ENCODE assay signal across 8 cellular contexts in the genomic region with DNA sequence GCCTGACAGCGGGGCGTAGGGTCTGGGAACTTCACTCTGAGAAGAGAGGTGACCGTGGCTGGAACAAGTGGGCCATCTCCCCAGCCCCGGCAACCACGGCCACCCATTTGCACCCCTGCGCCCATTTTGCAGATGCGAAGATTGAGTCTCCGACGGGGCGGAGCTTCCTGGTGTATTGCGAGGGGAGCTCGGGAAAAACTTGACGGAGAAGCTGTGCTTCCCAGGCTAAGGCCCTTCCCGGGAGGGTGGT. TPM values are rescaled to one million over a fixed set of nuclear protein-coding genes. Genes with fewer than 3 reads are reported as not detected.
DNase-seq lines count a peak whose midpoint lies in the region; ATAC-seq and TF ChIP-seq lines count a peak whose summit lies in the region.

No MANE protein-coding gene starts in this region.

- 0 to 1% methylated on average over 6 to 14 of the region's 14 CpGs for WGBS in lower leg skin, 2 donors
- WGBS in urinary bladder = 4% methylated on average over 14 of the region's 14 CpGs

- no peak for TF ChIP-seq POLR2A in lower leg skin (IDR thresholded peaks at IDR 0.05)

- H3K4me3 ChIP-seq in lower leg skin (ENCODE audit: low read depth, poor library complexity, severe bottlenecking) = peak overlapping the region; percentile 77
- peak overlapping the region; percentile 67 for H3K4me3 ChIP-seq in urinary bladder (ENCODE audit: low read depth, low read length)

- H3K27me3 Mint-ChIP-seq in activated T-cell treated with anti-CD3 and anti-CD28 coated beads, Interleukin-2, amount 50 U/mL, for 4 hours (ENCODE audit: low read depth) = no peaks in the 10 kb centered on the region
- no peaks in the 10 kb centered on the region for H3K27me3 Mint-ChIP-seq in activated naive CD8-positive, alpha-beta T cell treated with anti-CD3 and anti-CD28 coated beads for 36 hours

- H3K27ac Mint-ChIP-seq in activated naive CD8-positive, alpha-beta T cell treated with anti-CD3 and anti-CD28 coated beads for 36 hours = peak overlapping the region; percentile 99

- DNase-seq in activated T-cell treated with anti-CD3 and anti-CD28 coated beads, Interleukin-2, amount 50 U/mL, for 4 hours = no peak
- DNase-seq in activated T-cell treated with anti-CD3 and anti-CD28 coated beads, Interleukin-2, amount 50 U/mL, for 1 hour = no peak
- no peak for DNase-seq in activated naive CD8-positive, alpha-beta T cell treated with anti-CD3 and anti-CD28 coated beads for 36 hours
- DNase-seq in lower leg skin (ENCODE audit: low spot score in 2 of 2) = no peak
- DNase-seq in GM19240 (ENCODE audit: insufficient read length, low spot score) = no peak
- DNase-seq in HT-29 (ENCODE audit: low spot score) = no peak

- intact Hi-C loops in lower leg skin (cut with DNase I; ENCODE audit: low total_unique reads) = no loop called here

- peak overlapping the region; percentile 43 for H3K27ac ChIP-seq in urinary bladder (ENCODE audit: low read depth)

- H3K4me1 Mint-ChIP-seq in activated T-cell treated with anti-CD3 and anti-CD28 coated beads, Interleukin-2, amount 50 U/mL, for 4 hours (ENCODE audit: low read depth) = peaks cover 23% of the 10 kb centered on the region
- peaks cover 12% of the 10 kb centered on the region for H3K4me1 Mint-ChIP-seq in activated naive CD8-positive, alpha-beta T cell treated with anti-CD3 and anti-CD28 coated beads for 36 hours

- H3K4me3 Mint-ChIP-seq in activated T-cell treated with anti-CD3 and anti-CD28 coated beads, Interleukin-2, amount 50 U/mL, for 4 hours = peak overlapping the region; percentile 94
- peak overlapping the region; percentile 88 for H3K4me3 Mint-ChIP-seq in activated naive CD8-positive, alpha-beta T cell treated with anti-CD3 and anti-CD28 coated beads for 36 hours

- H3K9me3 Mint-ChIP-seq in activated T-cell treated with anti-CD3 and anti-CD28 coated beads, Interleukin-2, amount 50 U/mL, for 4 hours = no peaks in the 10 kb centered on the region
- no peaks in the 10 kb centered on the region for H3K9me3 Mint-ChIP-seq in activated naive CD8-positive, alpha-beta T cell treated with anti-CD3 and anti-CD28 coated beads for 36 hours

- H3K36me3 Mint-ChIP-seq in activated T-cell treated with anti-CD3 and anti-CD28 coated beads, Interleukin-2, amount 50 U/mL, for 4 hours (ENCODE audit: insufficient read depth) = peaks cover 10% of the 10 kb centered on the region
- peaks cover 7% of the 10 kb centered on the region for H3K36me3 Mint-ChIP-seq in activated naive CD8-positive, alpha-beta T cell treated with anti-CD3 and anti-CD28 coated beads for 36 hours

- ATAC-seq in activated T-cell treated with anti-CD3 and anti-CD28 coated beads, Interleukin-2, amount 50 U/mL, for 4 hours = peak; percentile 6 to 13
- peak; percentile 28 for ATAC-seq in HG03280 (IDR thresholded peaks at IDR 0.05; ENCODE audit: unreplicated experiment)

- peaks cover 3% of the 10 kb centered on the region for H3K36me3 ChIP-seq in urinary bladder (ENCODE audit: insufficient read depth)

- H3K4me1 ChIP-seq in urinary bladder (ENCODE audit: insufficient read depth) = no peaks in the 10 kb centered on the region

- no peak for TF ChIP-seq CTCF in lower leg skin (IDR thresholded peaks at IDR 0.05)

RNA-seq across cellular contexts. Expression of a gene that starts 0.7 kb away (rescaled TPM):
- total RNA-seq in activated T-cell treated with anti-CD3 and anti-CD28 coated beads, Interleukin-2, amount 50 U/mL, for 4 hours = 10 to 100 TPM; 39.7 to 46.4 (median 41.6) TPM
- 10 to 100 TPM; 28.0 to 29.0 TPM for total RNA-seq in activated naive CD8-positive, alpha-beta T cell treated with anti-CD3 and anti-CD28 coated beads for 36 hours
- total RNA-seq in lower leg skin (10 to 100 TPM; 21.6 to 38.6 (median 30.7) TPM), urinary bladder (11.9 TPM)
- polyA plus RNA-seq in urinary bladder = 12.4 TPM
- 39.2 and 44.8 TPM in 2 replicates for total RNA-seq in HT-29 (2014; rRNA removed; shearing (Covaris generic))

RNA-seq across cellular contexts. Expression of a gene that starts 36.9 kb away (rescaled TPM):
- 10 to 100 TPM; 24.4 to 28.9 (median 28.4) TPM for total RNA-seq in activated T-cell treated with anti-CD3 and anti-CD28 coated beads, Interleukin-2, amount 50 U/mL, for 4 hours
- 10 to 100 TPM; 28.4 to 30.2 TPM for total RNA-seq in activated naive CD8-positive, alpha-beta T cell treated with anti-CD3 and anti-CD28 coated beads for 36 hours
- 10 to 100 TPM; 34.5 to 63.2 (median 41.3) TPM for total RNA-seq in lower leg skin
- 11.5 TPM for total RNA-seq in urinary bladder
- polyA plus RNA-seq in urinary bladder = 44.0 TPM
- 25.5 and 31.7 TPM in 2 replicates for total RNA-seq in HT-29 (2014; rRNA removed; shearing (Covaris generic))

RNA-seq across cellular contexts. Expression of a gene that starts 37.4 kb away (rescaled TPM):
- total RNA-seq in activated T-cell treated with anti-CD3 and anti-CD28 coated beads, Interleukin-2, amount 50 U/mL, for 4 hours = under 1 TPM in 2 of 3 donors, not detected in 1; 0.08 to 0.10 TPM
- under 1 TPM in 1 of 2 experiments, not detected in 1; 0.08 TPM for total RNA-seq in activated naive CD8-positive, alpha-beta T cell treated with anti-CD3 and anti-CD28 coated beads for 36 hours
- total RNA-seq in lower leg skin (1 to 10 TPM in 3 of 4 donors, not detected in 1; 1.8 to 7.0 (median 1.9) TPM), urinary bladder (1.9 TPM)
- 2.1 TPM for polyA plus RNA-seq in urinary bladder
- not detected in 2 replicates for total RNA-seq in HT-29 (2014; rRNA removed; shearing (Covaris generic))

RNA-seq across cellular contexts. Expression of a gene that starts 57.7 kb away (rescaled TPM):
- not detected for total RNA-seq in activated T-cell treated with anti-CD3 and anti-CD28 coated beads, Interleukin-2, amount 50 U/mL, for 4 hours
- total RNA-seq in activated naive CD8-positive, alpha-beta T cell treated with anti-CD3 and anti-CD28 coated beads for 36 hours = under 1 TPM; 0.26 to 0.52 TPM
- total RNA-seq in lower leg skin = not detected
- total RNA-seq in urinary bladder = 0.69 TPM
- polyA plus RNA-seq in urinary bladder = 1.5 TPM
- not detected in 2 replicates for total RNA-seq in HT-29 (2014; rRNA removed; shearing (Covaris generic))

RNA-seq across cellular contexts. Expression of a gene that starts 59.4 kb away (rescaled TPM):
- total RNA-seq in activated T-cell treated with anti-CD3 and anti-CD28 coated beads, Interleukin-2, amount 50 U/mL, for 4 hours = 1 to 10 TPM; 3.1 to 4.2 (median 3.3) TPM
- total RNA-seq in activated naive CD8-positive, alpha-beta T cell treated with anti-CD3 and anti-CD28 coated beads for 36 hours = 1 to 10 TPM; 5.9 to 6.2 TPM
- total RNA-seq in lower leg skin = 100 to 1,000 TPM in 1 of 4 donors, 10 to 100 TPM in 3; 37.4 to 114 (median 83.2) TPM
- 51.5 TPM for total RNA-seq in urinary bladder
- 221 TPM for polyA plus RNA-seq in urinary bladder
- 1.0 and 2.1 TPM in 2 replicates for total RNA-seq in HT-29 (2014; rRNA removed; shearing (Covaris generic))
